Comparison of ENCODE assay signal across 30 cellular contexts in the genomic region with DNA sequence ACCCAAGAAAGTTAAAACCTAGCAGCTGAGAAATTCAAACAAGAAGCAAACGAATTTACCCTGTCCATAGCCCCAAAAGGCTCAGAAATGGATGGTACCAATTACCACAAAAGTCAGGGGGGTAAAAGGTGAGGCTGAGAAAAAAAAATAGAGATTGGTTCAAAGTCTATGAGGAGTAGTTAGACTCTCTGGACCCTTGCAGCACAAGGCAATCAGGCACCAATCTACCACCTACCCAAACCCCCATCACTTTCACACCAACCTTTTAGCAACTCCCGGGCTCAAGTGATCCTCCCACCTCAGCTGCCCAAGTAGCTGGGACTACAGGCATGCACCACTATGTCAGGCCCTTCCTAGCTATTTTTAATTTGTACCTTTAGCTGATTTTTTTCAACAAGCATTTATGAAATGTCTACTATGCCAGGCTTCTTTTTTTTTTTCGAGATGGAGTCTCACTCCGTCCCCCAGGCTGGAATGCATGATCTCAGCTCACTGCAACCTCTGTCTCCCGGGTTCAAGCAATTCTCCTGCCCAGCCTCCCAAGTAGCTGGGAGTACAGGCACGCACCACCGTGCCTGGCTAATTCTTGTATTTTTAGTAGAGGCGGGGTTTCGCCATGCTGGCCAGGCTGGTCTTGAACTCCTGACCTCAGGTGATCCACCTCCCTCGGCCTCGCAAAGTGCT. TPM values are rescaled to one million over a fixed set of nuclear protein-coding genes. Genes with fewer than 3 reads are reported as not detected.
DNase-seq lines count a peak whose midpoint lies in the region; ATAC-seq, FAIRE-seq and TF ChIP-seq lines count a peak whose summit lies in the region.
"Had no signal": no experiment of that assay in that cellular context is flagged by ENCODE, and none has a peak within 500 bp of the region (broad histone marks: within the 10 kb centered on the region; RNA-seq: fewer than 3 reads in every experiment).

No MANE protein-coding gene starts in this region.

- H3K9me2 ChIP-seq in GM23338 (ENCODE audit: insufficient read depth) = no peaks in the 10 kb centered on the region
- H3K9me2 ChIP-seq in Karpas-422 (replicated peaks; ENCODE audit: insufficient read depth, low read length) = no peaks in the 10 kb centered on the region

- DNase-seq in GM23338 (ENCODE audit: low spot score) (no peak), Karpas-422 (no peak), K562 (ENCODE audit: extremely low read depth in 1 of 4, low spot score in 3 of 4) (no peak), middle frontal gyrus (ENCODE audit: extremely low spot score, low spot score) (no peak), NCI-H1105 (lab: John Stamatoyannopoulos, UW) (no peak)
- no peak for DNase-seq in activated CD8-positive, alpha-beta memory T cell treated with anti-CD3 and anti-CD28 coated beads, Interleukin-2, amount 10 ng/mL, durations not matched to agents 7 days and 5 days
- DNase-seq: CD8-positive, alpha-beta T cell; DMS 273 treated with DMSO at 0.1 percent for 48 hours; DMS79 treated with DMSO at 0.1 percent for 48 hours; GF-D8; H7; HFFc6; KG1; MM.1S; NCI-H1417 treated with DMSO at 0.1 percent for 48 hours; NCI-H187 treated with DMSO at 0.1 percent for 48 hours; NCI-H2171; NCI-H226; NCI-H510A; NCI-H69; OCI-M1; Peyer's patch; SIG-M5; SW 1271 had no signal

- H3K4me1 ChIP-seq in GM23338 (ENCODE audit: insufficient read depth) = peaks cover 13% of the 10 kb centered on the region
- peaks cover 56% of the 10 kb centered on the region for H3K4me1 ChIP-seq in Karpas-422 (ENCODE audit: low read length)
- H3K4me1 ChIP-seq in K562 (replicated peaks in 1 of 2; ENCODE audit: control insufficient read depth in 2 of 2, insufficient read depth in 2 of 2, low read length in 2 of 2) = peaks cover 27 to 29% of the 10 kb centered on the region in 2 experiments; a peak in 4 of 5 replicates
- peaks cover 23 to 25% of the 10 kb centered on the region in 2 experiments for H3K4me1 ChIP-seq in neutrophil (ENCODE audit: control insufficient read depth in 1 of 2, insufficient read depth in 1 of 2, low read depth in 1 of 2, low read length in 1 of 2)
- H3K4me1 ChIP-seq: Peyer's patch had no signal

- no peak for TF ChIP-seq EP300 in K562 (IDR thresholded peaks at IDR 0.05; ENCODE audit: low read length)

- POLR2A ChIA-PET in K562 (lab: Yijun Ruan, JAX) = interaction anchor here (0.7 to 1.5 kb wide), 7 partner anchors 9 to 39 kb away, joined by 3 to 4 read pairs (median 4); no protein-coding TSS in a partner anchor

- no peak overlapping the region for H3K4me2 ChIP-seq in GM23338
- H3K4me2 ChIP-seq in Karpas-422 (ENCODE audit: low read depth, low read length, poor library complexity, severe bottlenecking) = peak overlapping the region; percentile 74
- H3K4me2 ChIP-seq in K562 (ENCODE audit: insufficient read depth, low read length) = no peak overlapping the region

- H2AFZ ChIP-seq in GM23338 (no peak overlapping the region), Karpas-422 (ENCODE audit: low read length) (no peak overlapping the region), K562 (ENCODE audit: low read depth, low read length) (no peak overlapping the region)

- peaks cover 5% of the 10 kb centered on the region for H3K27me3 Mint-ChIP-seq in GM23338 (ENCODE audit: insufficient read depth, low read depth, poor library complexity)
- no peaks in the 10 kb centered on the region for H3K27me3 Mint-ChIP-seq in activated CD8-positive, alpha-beta memory T cell treated with anti-CD3 and anti-CD28 coated beads, Interleukin-2, amount 10 ng/mL, durations not matched to agents 7 days and 5 days
- H3K27me3 Mint-ChIP-seq: B cell had no signal

- in situ Hi-C loops in K562 (cut with MboI) = no loop called here

- H3K27me3 ChIP-seq in GM23338 (ENCODE audit: insufficient read depth) (no peaks in the 10 kb centered on the region), Karpas-422 (ENCODE audit: low read length) (no peaks in the 10 kb centered on the region), K562 (ENCODE audit: control insufficient read depth in 2 of 2, insufficient read depth in 2 of 2, low read length in 2 of 2) (no peaks in the 10 kb centered on the region), neutrophil (no peaks in the 10 kb centered on the region)
- H3K27me3 ChIP-seq: Peyer's patch had no signal

- H3K9me3 ChIP-seq in Karpas-422 (ENCODE audit: low read length) (no peaks in the 10 kb centered on the region), K562 (replicated peaks; ENCODE audit: control insufficient read depth, insufficient read depth, low read depth, low read length) (no peaks in the 10 kb centered on the region), neutrophil (no peaks in the 10 kb centered on the region)
- H3K9me3 ChIP-seq: Peyer's patch had no signal

- 51% methylated on average over 11 of the region's 11 CpGs for WGBS in K562 (ENCODE audit: insufficient coverage, low coverage, missing lambda C conversion rate)

- intact Hi-C loops in K562 (cut with micrococcal nuclease) = no loop called here

- H4K20me1 ChIP-seq in GM23338 (replicated peaks; ENCODE audit: insufficient read depth) (peaks cover 56% of the 10 kb centered on the region), Karpas-422 (ENCODE audit: insufficient read depth, low read depth, low read length) (no peaks in the 10 kb centered on the region), K562 (replicated peaks; ENCODE audit: control insufficient read depth, insufficient read depth, low read length) (0 out of 2 replicates have a peak, but pooled peaks cover 1% of the 10 kb centered on the region)

- no peak; the same call in 2 of the 3 replicates for ATAC-seq in GM23338
- peak; percentile 21; the same call in 2 of the 3 replicates for ATAC-seq in K562
- ATAC-seq in activated CD8-positive, alpha-beta memory T cell treated with anti-CD3 and anti-CD28 coated beads, Interleukin-2, amount 10 ng/mL, durations not matched to agents 7 days and 5 days = no peak
- ATAC-seq: CD8-positive, alpha-beta T cell had no signal

- H3K9me3 Mint-ChIP-seq in GM23338 = no peaks in the 10 kb centered on the region
- no peaks in the 10 kb centered on the region for H3K9me3 Mint-ChIP-seq in activated CD8-positive, alpha-beta memory T cell treated with anti-CD3 and anti-CD28 coated beads, Interleukin-2, amount 10 ng/mL, durations not matched to agents 7 days and 5 days (ENCODE audit: low read depth)
- H3K9me3 Mint-ChIP-seq: CD8-positive, alpha-beta T cell; HFFc6; T-helper 1 cell treated with Interleukin-12 subunit alpha and Interleukin-12 subunit beta and Interleukin-4 antibody, amounts not matched to agents 30 μg/mL and 1 μg/mL, for 36 hours had no signal

- H3K79me2 ChIP-seq in GM23338 (replicated peaks; ENCODE audit: insufficient read depth) (peaks cover 99% of the 10 kb centered on the region), Karpas-422 (ENCODE audit: low read length) (peaks cover 92% of the 10 kb centered on the region), K562 (ENCODE audit: control insufficient read depth, insufficient read depth, low read length) (peaks cover 93% of the 10 kb centered on the region)

- H3K9ac ChIP-seq in Karpas-422 (ENCODE audit: low read length) = peak overlapping the region; percentile 51
- peak overlapping the region in 1 of 2 experiments; percentile 37; a peak in 1 of 4 replicates for H3K9ac ChIP-seq in K562 (ENCODE audit: insufficient read depth in 1 of 2, low read depth in 2 of 2, low read length in 2 of 2)

- H3K27ac Mint-ChIP-seq in GM23338 = peak overlapping the region; percentile 16
- no peak overlapping the region for H3K27ac Mint-ChIP-seq in activated CD8-positive, alpha-beta memory T cell treated with anti-CD3 and anti-CD28 coated beads, Interleukin-2, amount 10 ng/mL, durations not matched to agents 7 days and 5 days
- H3K27ac Mint-ChIP-seq: B cell; CD8-positive, alpha-beta T cell; HFFc6; T-helper 1 cell treated with Interleukin-12 subunit alpha and Interleukin-12 subunit beta and Interleukin-4 antibody, amounts not matched to agents 30 μg/mL and 1 μg/mL, for 36 hours had no signal

- peaks cover 19% of the 10 kb centered on the region for H3K4me1 Mint-ChIP-seq in GM23338
- H3K4me1 Mint-ChIP-seq in activated CD8-positive, alpha-beta memory T cell treated with anti-CD3 and anti-CD28 coated beads, Interleukin-2, amount 10 ng/mL, durations not matched to agents 7 days and 5 days = peaks cover 20% of the 10 kb centered on the region

- H3F3A ChIP-seq in GM23338 (replicated peaks; ENCODE audit: low read depth) = no peaks in the 10 kb centered on the region

- H3K36me3 ChIP-seq in GM23338 (ENCODE audit: insufficient read depth) = no peaks in the 10 kb centered on the region
- no peaks in the 10 kb centered on the region for H3K36me3 ChIP-seq in Karpas-422 (ENCODE audit: insufficient read depth, low read length)
- H3K36me3 ChIP-seq in K562 (ENCODE audit: control insufficient read depth, insufficient read depth, low read length) = no peaks in the 10 kb centered on the region; the same call in 1 of the 3 replicates
- H3K36me3 ChIP-seq in neutrophil = no peaks in the 10 kb centered on the region
- H3K36me3 ChIP-seq: Peyer's patch had no signal

- TF ChIP-seq POLR2A in K562 (conservative IDR thresholded peaks at IDR 0.05) = no peak

- H3K9me1 ChIP-seq in K562 (ENCODE audit: control insufficient read depth, insufficient read depth, low read length) = no peaks in the 10 kb centered on the region

- H3K4me3 ChIP-seq in GM23338 (no peak overlapping the region), Karpas-422 (ENCODE audit: low read length) (peak overlapping the region; percentile 54), K562 (no peak overlapping the region), neutrophil (ENCODE audit: low read depth in 1 of 2, low read length in 1 of 2) (no peak overlapping the region)
- H3K4me3 ChIP-seq: Peyer's patch, SK-N-MC had no signal

- H3K4me3 Mint-ChIP-seq in GM23338 = no peak overlapping the region
- no peak overlapping the region for H3K4me3 Mint-ChIP-seq in activated CD8-positive, alpha-beta memory T cell treated with anti-CD3 and anti-CD28 coated beads, Interleukin-2, amount 10 ng/mL, durations not matched to agents 7 days and 5 days
- H3K4me3 Mint-ChIP-seq: B cell; CD8-positive, alpha-beta T cell; HFFc6; T-helper 1 cell treated with Interleukin-12 subunit alpha and Interleukin-12 subunit beta and Interleukin-4 antibody, amounts not matched to agents 30 μg/mL and 1 μg/mL, for 36 hours had no signal

- CTCF ChIA-PET in K562 (lab: Yijun Ruan, JAX; ENCODE audit: low intra/inter-chr PET ratio) = no interaction called here
- CTCF ChIA-PET in activated CD8-positive, alpha-beta memory T cell treated with anti-CD3 and anti-CD28 coated beads, Interleukin-2, amount 10 ng/mL, durations not matched to agents 7 days and 5 days (lab: Charles Lee) = no interaction called here

- TF ChIP-seq RAD21 in K562 (CRISPR knock-in tag; conservative IDR thresholded peaks at IDR 0.05 in 1 of 2, IDR thresholded peaks at IDR 0.05 in 1 of 2) = no peak

- H3K27ac ChIP-seq in GM23338 (ENCODE audit: low read depth) (peak overlapping the region; percentile 26; the same call in 1 of the 2 replicates), Karpas-422 (ENCODE audit: low read length) (peak overlapping the region; percentile 87), K562 (ENCODE audit: extremely low read depth, low read depth, low read length) (0 out of 3 replicates have a peak overlapping the region, but pooled peaks have one; percentile 60), neutrophil (peak overlapping the region; percentile 7)
- H3K27ac ChIP-seq: C4-2B, Peyer's patch, SK-N-MC had no signal

- no TSS peak for BruUV-seq in K562 (replicated peaks; lab: Mats Ljungman, UMichigan)

- peaks cover 8% of the 10 kb centered on the region; the same call in 2 of the 3 replicates for H3K36me3 Mint-ChIP-seq in GM23338 (ENCODE audit: low read depth)
- H3K36me3 Mint-ChIP-seq in activated CD8-positive, alpha-beta memory T cell treated with anti-CD3 and anti-CD28 coated beads, Interleukin-2, amount 10 ng/mL, durations not matched to agents 7 days and 5 days = peaks cover 2% of the 10 kb centered on the region

- TF ChIP-seq CTCF in GM23338 (conservative IDR thresholded peaks at IDR 0.05; ENCODE audit: low read depth in 2 of 2) = no peak
- no peak for TF ChIP-seq CTCF in K562 (IDR thresholded peaks at IDR 0.05 in 2 of 3, conservative IDR thresholded peaks at IDR 0.05 in 1 of 3; ENCODE audit: insufficient read depth in 2 of 3, low read depth in 1 of 3, low read length in 3 of 3)
- no peak for TF ChIP-seq CTCF in neutrophil (IDR thresholded peaks at IDR 0.05)

- FAIRE-seq in K562 (lab: Jason Lieb, UNC) = no peak
- FAIRE-seq: HTR-8/SVneo had no signal

RNA-seq across cellular contexts. Expression of a gene that starts 40.8 kb away (rescaled TPM):
- total RNA-seq in GM23338 (2014; rRNA removed; shearing (Covaris generic)) = 124 and 129 TPM in 2 replicates
- polyA plus RNA-seq in GM23338 (2016; fragmentation: Nextera tagmentation; extraction: Ambion mirVana) (43.6 and 44.3 TPM in 2 replicates), K562 (2011; rRNA removed) (48.8 and 69.3 TPM in 2 replicates), K562 (2014; fragmentation: Illumina TruSeq; extraction: Trizol) (41.1 and 47.1 TPM in 2 replicates), K562 (2014; fragmentation: Nextera tagmentation; extraction: Ambion mirVana) (10 to 100 TPM; 18.0 to 19.7 TPM), K562 (2014; rRNA removed) (31.6 and 35.6 TPM in 2 replicates)
- 48.1 and 81.0 TPM in 2 replicates for total RNA-seq in Karpas-422 (2014; rRNA removed; shearing (Covaris generic); ENCODE audit: low replicate concordance)
- total RNA-seq in K562 (2011; cell fraction: chromatin; rRNA removed; ENCODE audit: low replicate concordance) = 97.3 and 280 TPM in 2 replicates
- 42.9 and 54.7 TPM in 2 replicates for total RNA-seq in K562 (2011; cell fraction: nucleolus; rRNA removed)
- 86.6 and 92.1 TPM in 2 replicates for total RNA-seq in K562 (2011; cell fraction: nucleoplasm; rRNA removed)
- total RNA-seq in K562 (2014; rRNA removed) (33.6 and 36.0 TPM in 2 replicates), K562 (2014; rRNA removed; fragmentation: Illumina TruSeq; extraction: Trizol) (52.3 and 58.6 TPM in 2 replicates), K562 (2015; rRNA removed; fragmentation: Illumina TruSeq; extraction: Trizol) (56.3 and 60.6 TPM in 2 replicates), K562 (2021) (52.4 and 57.1 TPM in 2 replicates)
- 20.4 and 25.9 TPM in 2 replicates for polyA plus RNA-seq in K562 (2011; cell fraction: cytosol; rRNA removed)
- 43.0 and 49.3 TPM in 2 replicates for polyA plus RNA-seq in K562 (2011; cell fraction: nucleus; rRNA removed)
- 32.0 and 43.0 TPM in 2 replicates for polyA plus RNA-seq in K562 (2012)
- polyA minus RNA-seq in K562 (2011; rRNA and poly(A)+ RNA removed) = 98.5 and 105 TPM in 2 replicates
- 41.5 and 42.5 TPM in 2 replicates for polyA minus RNA-seq in K562 (2011; cell fraction: cytosol; rRNA and poly(A)+ RNA removed)
- 26.4 and 48.5 TPM in 2 replicates for polyA minus RNA-seq in K562 (2011; cell fraction: nucleus; rRNA and poly(A)+ RNA removed)
- 10 to 100 TPM; 33.4 to 40.4 TPM for total RNA-seq in activated CD8-positive, alpha-beta memory T cell treated with anti-CD3 and anti-CD28 coated beads, Interleukin-2, amount 10 ng/mL, durations not matched to agents 7 days and 5 days

Comparison
In these comparisons a context has a peak if more than half of its experiments do, and no peak if none do; other contexts are left out.
1. H3K27ac ChIP-seq: peak in every context shown above with its lines; median percentile 87 in Karpas-422; 60 in K562; 26 in GM23338; 7 in neutrophil.